ENCODE assay signal across 8 cellular contexts in the genomic region with DNA sequence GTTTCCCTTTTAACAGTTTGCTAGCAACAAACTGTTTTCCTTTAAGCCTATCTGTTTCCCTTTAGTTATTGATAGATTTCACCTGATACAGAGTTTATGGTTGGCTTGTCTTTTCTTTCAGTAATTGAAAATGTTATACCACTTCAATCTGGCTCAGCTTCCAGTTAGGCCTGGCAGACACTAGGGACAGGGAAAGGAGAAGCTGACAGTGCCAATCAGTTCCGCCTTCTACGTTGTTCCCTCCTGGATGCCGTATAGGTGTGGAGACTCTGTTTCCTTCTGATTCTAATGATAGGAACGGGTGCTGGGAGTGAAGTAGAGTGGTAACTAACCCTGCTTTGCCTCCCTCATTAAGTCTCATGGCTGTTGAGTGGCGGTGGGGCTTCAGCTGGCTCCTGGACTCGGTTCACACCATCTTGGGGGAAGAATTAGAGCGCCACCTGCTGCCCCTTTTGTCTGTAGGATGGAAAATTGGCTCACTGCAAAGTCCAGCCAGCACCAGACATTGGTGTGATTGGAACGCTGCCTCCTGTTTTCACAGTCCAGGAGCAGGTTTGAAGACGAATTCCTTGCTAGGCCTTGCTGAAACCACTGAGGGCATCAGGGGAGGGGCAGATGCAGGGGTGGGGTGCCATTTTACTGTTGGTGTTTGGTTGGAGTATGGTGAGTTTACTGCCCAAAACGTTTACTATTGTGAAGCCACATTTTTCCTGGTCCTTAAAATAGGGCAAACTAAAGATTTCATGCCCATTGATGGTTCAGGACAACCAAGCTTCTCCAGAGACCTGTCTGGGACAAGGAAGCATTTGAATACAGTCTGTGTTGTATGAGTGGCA.
DNase-seq lines count a peak whose midpoint lies in the region; ATAC-seq and TF ChIP-seq lines count a peak whose summit lies in the region.

No MANE protein-coding gene starts in this region.

- ATAC-seq in HG03354 (IDR thresholded peaks at IDR 0.05; ENCODE audit: poor library complexity, severe bottlenecking, unreplicated experiment) (peak; percentile 67), HG02678 (IDR thresholded peaks at IDR 0.05; ENCODE audit: unreplicated experiment) (no peak), HG03095 (IDR thresholded peaks at IDR 0.05; ENCODE audit: unreplicated experiment) (no peak)

- in situ Hi-C loops in astrocyte of the cerebellum (cut with HindIII; ENCODE audit: low sequenced_read_pairs) = no loop called here

- TF ChIP-seq CTCF in GM12875 (IDR thresholded peaks at IDR 0.05; ENCODE audit: borderline replicate concordance, insufficient read depth, low read depth, low read length) (peak; percentile 59), astrocyte of the cerebellum (IDR thresholded peaks at IDR 0.05; ENCODE audit: low read depth, low read length, missing control alignments) (peak; percentile 64)

- DNase-seq in 8988T = peak; percentile 8
- peak; percentile 82 to 89 for DNase-seq in NCI-H446 (lab: John Stamatoyannopoulos, UW)
- DNase-seq in astrocyte of the cerebellum (ENCODE audit: low read depth) = peak; percentile 27
- peak; percentile 93 for DNase-seq in left kidney (ENCODE audit: low read depth, low spot score)

- H3K4me3 ChIP-seq in GM12875 (ENCODE audit: low read depth, low read length) (no peak overlapping the region), astrocyte of the cerebellum (ENCODE audit: low read depth, low read length) (no peak overlapping the region)

Comparison
In these comparisons a context has a peak if more than half of its experiments do, and no peak if none do; other contexts are left out.
1. DNase-seq: peak in every context shown above with its lines; median percentile 93 in left kidney; 86 in NCI-H446; 27 in astrocyte of the cerebellum; 8 in 8988T.